11 cellular contexts compared by ENCODE assay signal in genomic region chr2:200747668-200748618, GRCh38.
DNase-seq lines count a peak whose midpoint lies in the region; ATAC-seq and TF ChIP-seq lines count a peak whose summit lies in the region.
"Had no signal": no experiment of that assay in that cellular context is flagged by ENCODE, and none has a peak within 500 bp of the region (broad histone marks: within the 10 kb centered on the region; RNA-seq: fewer than 3 reads in every experiment).

No MANE protein-coding gene starts in this region.

- H3K9ac ChIP-seq in neural progenitor cell, result no peak overlapping the region

- H3K79me2 ChIP-seq in neural progenitor cell (ENCODE audit: low read depth), result no peaks in the 10 kb centered on the region

- H3K36me3 ChIP-seq in neural progenitor cell, result no peaks in the 10 kb centered on the region
- H3K36me3 ChIP-seq in transverse colon, result no peaks in the 10 kb centered on the region
- H3K36me3 ChIP-seq: upper lobe of left lung had no signal

- H3K4me1 ChIP-seq in neural progenitor cell, result peaks cover 9% of the 10 kb centered on the region
- H3K4me1 ChIP-seq in transverse colon, result peaks cover 0 to 12% (median 4%) of the 10 kb centered on the region in 4 donors
- H3K4me1 ChIP-seq: upper lobe of left lung had no signal

- H3K4me3 Mint-ChIP-seq in chondrocyte (ENCODE audit: unreplicated experiment) (no peak overlapping the region), neural progenitor cell (no peak overlapping the region)

- H3K4me3 ChIP-seq in AG09309 (ENCODE audit: control insufficient read depth, low read depth, low read length), result peak overlapping the region; percentile 16
- no peak overlapping the region for H3K4me3 ChIP-seq in LNCaP clone FGC (ENCODE audit: low read depth, low read length)
- H3K4me3 ChIP-seq in neural progenitor cell, result no peak overlapping the region
- H3K4me3 ChIP-seq in transverse colon, result no peak overlapping the region
- H3K4me3 ChIP-seq: upper lobe of left lung had no signal

- H3K27ac ChIP-seq in neural progenitor cell (no peak overlapping the region), transverse colon (peak overlapping the region in 2 of 4 donors; percentile 32 to 45)

- WGBS in transverse colon (ENCODE audit: low coverage in 1 of 2), 2 donors, result 18 to 38% methylated on average over 3 to 16 of the region's 16 CpGs

- H3K9me3 ChIP-seq in neural progenitor cell (ENCODE audit: low read depth), result no peaks in the 10 kb centered on the region
- no peaks in the 10 kb centered on the region for H3K9me3 ChIP-seq in transverse colon
- H3K9me3 ChIP-seq: upper lobe of left lung had no signal

- DNase-seq in AG09309 (ENCODE audit: low read depth) (peak; percentile 88), LNCaP clone FGC (ENCODE audit: low read depth) (peak; percentile 96), chondrocyte (ENCODE audit: low spot score) (no peak), neural progenitor cell (ENCODE audit: low spot score) (no peak), transverse colon (no peak), GM19240 (ENCODE audit: insufficient read length, low spot score) (no peak)
- DNase-seq: stimulated activated CD4-positive, alpha-beta T cell treated with anti-CD3 and anti-CD28 coated beads, Interleukin-12 subunit alpha, Interleukin-12 subunit beta, amount 100 ng/mL, for 4 hours; upper lobe of left lung had no signal

- H3K36me3 Mint-ChIP-seq in chondrocyte (ENCODE audit: low read depth), result no peaks in the 10 kb centered on the region
- no peaks in the 10 kb centered on the region for H3K36me3 Mint-ChIP-seq in neural progenitor cell

- H3K4me2 ChIP-seq in neural progenitor cell, result no peak overlapping the region

- ATAC-seq in GM21723 (IDR thresholded peaks at IDR 0.05; ENCODE audit: unreplicated experiment), result no peak
- ATAC-seq in HG03039 (IDR thresholded peaks at IDR 0.05; ENCODE audit: unreplicated experiment), result no peak
- ATAC-seq: activated CD4-positive, CD25-positive, alpha-beta regulatory T cell treated with anti-CD3 and anti-CD28 coated beads, Interleukin-2, amount 50 U/mL, for 24 hours had no signal

- in situ Hi-C loops in transverse colon (cut with MboI; ENCODE audit: low pct_ligation_motif_present in 1 of 4, low pct_unique_long_range_greater_than_20kb in 1 of 4, low sequenced_read_pairs in 3 of 4), result no loop called here

- peak overlapping the region; percentile 12 for H2AFZ ChIP-seq in neural progenitor cell (replicated peaks)

- H3K27me3 Mint-ChIP-seq in chondrocyte (ENCODE audit: low read depth) (no peaks in the 10 kb centered on the region), neural progenitor cell (ENCODE audit: insufficient read depth, low read depth) (peaks cover 2% of the 10 kb centered on the region)

- H3F3A ChIP-seq in neural progenitor cell (ENCODE audit: low read depth), result no peaks in the 10 kb centered on the region

- peak overlapping the region; percentile 75 for H3K27ac Mint-ChIP-seq in chondrocyte (ENCODE audit: unreplicated experiment)
- peak overlapping the region; percentile 94 for H3K27ac Mint-ChIP-seq in neural progenitor cell

- TF ChIP-seq EP300 in transverse colon (IDR thresholded peaks at IDR 0.05; ENCODE audit: low read depth), result no peak

- TF ChIP-seq CTCF in AG09309 (IDR thresholded peaks at IDR 0.05; ENCODE audit: control insufficient read depth, insufficient read depth, low read depth, low read length, missing control alignments), result no peak
- TF ChIP-seq CTCF in LNCaP clone FGC (IDR thresholded peaks at IDR 0.05; ENCODE audit: control insufficient read depth, extremely low read depth, insufficient read depth), result no peak
- TF ChIP-seq CTCF in chondrocyte (IDR thresholded peaks at IDR 0.05), result no peak
- no peak for TF ChIP-seq CTCF in neural progenitor cell (IDR thresholded peaks at IDR 0.05)
- no peak for TF ChIP-seq CTCF in transverse colon (IDR thresholded peaks at IDR 0.05)

- no peak for TF ChIP-seq POLR2A in transverse colon (IDR thresholded peaks at IDR 0.05)

- H3K4me1 Mint-ChIP-seq in chondrocyte (ENCODE audit: low read depth), result peaks cover 21% of the 10 kb centered on the region
- peaks cover 27% of the 10 kb centered on the region for H3K4me1 Mint-ChIP-seq in neural progenitor cell

- no peaks in the 10 kb centered on the region for H3K9me3 Mint-ChIP-seq in chondrocyte (ENCODE audit: low read depth)
- no peaks in the 10 kb centered on the region for H3K9me3 Mint-ChIP-seq in neural progenitor cell

- no peaks in the 10 kb centered on the region for H4K20me1 ChIP-seq in neural progenitor cell (ENCODE audit: low read depth)

- H3K27me3 ChIP-seq in neural progenitor cell, result no peaks in the 10 kb centered on the region
- H3K27me3 ChIP-seq in transverse colon, result no peaks in the 10 kb centered on the region
- H3K27me3 ChIP-seq: upper lobe of left lung had no signal

- intact Hi-C loops in transverse colon (cut with DNase I; ENCODE audit: low total_unique reads), result loop anchor here (1.0 kb wide), 1 partner anchor 23 kb away; no protein-coding TSS in a partner anchor

Comparison
In these comparisons a context has a peak if more than half of its experiments do, and no peak if none do; other contexts are left out.
1. DNase-seq: peak in AG09309 (single experiment) and LNCaP clone FGC (single experiment); none in chondrocyte (single experiment), neural progenitor cell (single experiment), transverse colon (single experiment) and GM19240 (single experiment).